In genomic region chr6:110158479-110158878, GRCh38 we compare ENCODE assay signal across 23 cellular contexts.
"Had no signal": no experiment of that assay in that cellular context is flagged by ENCODE, and none has a peak within 500 bp of the region (broad histone marks: within the 10 kb centered on the region; RNA-seq: fewer than 3 reads in every experiment).

No MANE protein-coding gene starts in this region.

- DNase-seq: activated CD4-positive, alpha-beta T cell treated with anti-CD3 and anti-CD28 coated beads for 4 hours; activated CD8-positive, alpha-beta memory T cell treated with anti-CD3 and anti-CD28 coated beads, Interleukin-2, amount 10 ng/mL, durations not matched to agents 7 days and 5 days; activated effector memory CD4-positive, alpha-beta T cell treated with anti-CD3 and anti-CD28 coated beads, Interleukin-2, amount 50 U/mL, for 16 hours; activated naive CD4-positive, alpha-beta T cell treated with Interleukin-2 at 50 U/mL for 16 hours; activated naive CD8-positive, alpha-beta T cell treated with anti-CD3 and anti-CD28 coated beads, Interleukin-2, amount 50 U/mL, for 24 hours; activated T-cell treated with anti-CD3 and anti-CD28 coated beads, Interleukin-2, amount 50 U/mL, for 4 hours; amygdala; Karpas-422; NCI-H1105 treated with DMSO at 0.1 percent for 48 hours; NCI-H1930; NCI-H2171; NCI-H2227 treated with DMSO at 0.1 percent for 48 hours; NCI-H526; NCI-H82; Right ventricle myocardium superior; RPMI8226; SJCRH30; SK-N-SH; T-helper 1 cell had no signal

- ATAC-seq: activated CD4-positive, CD25-positive, alpha-beta regulatory T cell treated with anti-CD3 and anti-CD28 coated beads, Interleukin-2, amount 50 U/mL, for 24 hours; activated CD8-positive, alpha-beta memory T cell treated with anti-CD3 and anti-CD28 coated beads, Interleukin-2, amount 10 ng/mL, durations not matched to agents 7 days and 5 days; activated naive CD4-positive, alpha-beta T cell treated with anti-CD3 and anti-CD28 coated beads, Interleukin-2, amount 50 U/mL, for 72 hours; activated naive CD8-positive, alpha-beta T cell treated with anti-CD3 and anti-CD28 coated beads, Interleukin-2, amount 50 U/mL, for 24 hours; activated T-cell treated with anti-CD3 and anti-CD28 coated beads, Interleukin-2, amount 50 U/mL, for 4 hours had no signal

- H3K4me3 ChIP-seq: cardiac muscle cell, SJCRH30 had no signal

- H3K27me3 Mint-ChIP-seq: brain had no signal

- H3K4me3 Mint-ChIP-seq: activated CD8-positive, alpha-beta memory T cell treated with anti-CD3 and anti-CD28 coated beads, Interleukin-2, amount 10 ng/mL, durations not matched to agents 7 days and 5 days; activated naive CD8-positive, alpha-beta T cell treated with anti-CD3 and anti-CD28 coated beads, Interleukin-2, amount 50 U/mL, for 24 hours; activated T-cell treated with anti-CD3 and anti-CD28 coated beads, Interleukin-2, amount 50 U/mL, for 4 hours; brain had no signal

- H3K36me3 Mint-ChIP-seq: activated CD8-positive, alpha-beta memory T cell treated with anti-CD3 and anti-CD28 coated beads, Interleukin-2, amount 10 ng/mL, durations not matched to agents 7 days and 5 days; activated naive CD4-positive, alpha-beta T cell treated with anti-CD3 and anti-CD28 coated beads, Interleukin-2, amount 50 U/mL, for 72 hours had no signal

- H3K27ac ChIP-seq: cardiac muscle cell, SJCRH30 had no signal

- H3K36me3 ChIP-seq: cardiac muscle cell had no signal

- H3K27me3 ChIP-seq: cardiac muscle cell, SJCRH30 had no signal

- H3K9ac ChIP-seq: SK-N-SH had no signal

- H3K9me3 Mint-ChIP-seq: activated naive CD8-positive, alpha-beta T cell treated with anti-CD3 and anti-CD28 coated beads, Interleukin-2, amount 50 U/mL, for 24 hours; activated T-cell treated with anti-CD3 and anti-CD28 coated beads, Interleukin-2, amount 50 U/mL, for 4 hours had no signal

- H3K27ac Mint-ChIP-seq: activated CD8-positive, alpha-beta memory T cell treated with anti-CD3 and anti-CD28 coated beads, Interleukin-2, amount 10 ng/mL, durations not matched to agents 7 days and 5 days; activated naive CD4-positive, alpha-beta T cell treated with anti-CD3 and anti-CD28 coated beads, Interleukin-2, amount 50 U/mL, for 72 hours; activated naive CD8-positive, alpha-beta T cell treated with anti-CD3 and anti-CD28 coated beads, Interleukin-2, amount 50 U/mL, for 24 hours; brain had no signal

- H3K9me3 ChIP-seq: SJCRH30, SK-N-SH had no signal

- H3K4me1 Mint-ChIP-seq: activated CD8-positive, alpha-beta memory T cell treated with anti-CD3 and anti-CD28 coated beads, Interleukin-2, amount 10 ng/mL, durations not matched to agents 7 days and 5 days had no signal

- H3K4me1 ChIP-seq: SJCRH30 had no signal
